In genomic region chr7:44969049-44969700, GRCh38 we compare ENCODE assay signal across 18 cellular contexts. TPM values are rescaled to one million over a fixed set of nuclear protein-coding genes. Genes with fewer than 3 reads are reported as not detected.
DNase-seq lines count a peak whose midpoint lies in the region; ATAC-seq and TF ChIP-seq lines count a peak whose summit lies in the region.
"Had no signal": no experiment of that assay in that cellular context is flagged by ENCODE, and none has a peak within 500 bp of the region (broad histone marks: within the 10 kb centered on the region; RNA-seq: fewer than 3 reads in every experiment).

No MANE protein-coding gene starts in this region.

- no peaks in the 10 kb centered on the region for H3K27me3 Mint-ChIP-seq in activated T-cell treated with anti-CD3 and anti-CD28 coated beads, Interleukin-2, amount 50 U/mL, for 24 hours
- H3K27me3 Mint-ChIP-seq in activated T-cell treated with anti-CD3 and anti-CD28 coated beads, Interleukin-2, amount 50 U/mL, for 72 hours (ENCODE audit: low read depth): no peaks in the 10 kb centered on the region
- H3K27me3 Mint-ChIP-seq in stimulated activated naive CD8-positive, alpha-beta T cell treated with anti-CD3 and anti-CD28 coated beads, Interleukin-15, Interleukin-2, amounts not matched to agents 100 ng/mL and 50 ng/mL, for 24 hours: no peaks in the 10 kb centered on the region
- H3K27me3 Mint-ChIP-seq: activated CD4-positive, alpha-beta T cell treated with anti-CD3 and anti-CD28 coated beads, Interleukin-2, amount 10 ng/mL, durations not matched to agents 24 days and 14 days; type B pancreatic cell had no signal

- H3K4me3 ChIP-seq in coronary artery: no peak overlapping the region
- H3K4me3 ChIP-seq: left lung, psoas muscle, SK-N-MC had no signal

- peaks cover 26% of the 10 kb centered on the region for H3K4me1 Mint-ChIP-seq in activated T-cell treated with anti-CD3 and anti-CD28 coated beads, Interleukin-2, amount 50 U/mL, for 24 hours (ENCODE audit: low read depth)
- peaks cover 31% of the 10 kb centered on the region for H3K4me1 Mint-ChIP-seq in activated T-cell treated with anti-CD3 and anti-CD28 coated beads, Interleukin-2, amount 50 U/mL, for 72 hours (ENCODE audit: low read depth)
- H3K4me1 Mint-ChIP-seq in stimulated activated naive CD8-positive, alpha-beta T cell treated with anti-CD3 and anti-CD28 coated beads, Interleukin-15, Interleukin-2, amounts not matched to agents 100 ng/mL and 50 ng/mL, for 24 hours (ENCODE audit: low read depth): peaks cover 31% of the 10 kb centered on the region

- peak overlapping the region; percentile 71 for H3K27ac Mint-ChIP-seq in activated T-cell treated with anti-CD3 and anti-CD28 coated beads, Interleukin-2, amount 50 U/mL, for 24 hours
- no peak overlapping the region for H3K27ac Mint-ChIP-seq in activated T-cell treated with anti-CD3 and anti-CD28 coated beads, Interleukin-2, amount 50 U/mL, for 72 hours
- peak overlapping the region; percentile 8 for H3K27ac Mint-ChIP-seq in stimulated activated naive CD8-positive, alpha-beta T cell treated with anti-CD3 and anti-CD28 coated beads, Interleukin-15, Interleukin-2, amounts not matched to agents 100 ng/mL and 50 ng/mL, for 24 hours
- H3K27ac Mint-ChIP-seq: activated CD4-positive, alpha-beta T cell treated with anti-CD3 and anti-CD28 coated beads, Interleukin-2, amount 10 ng/mL, durations not matched to agents 24 days and 14 days; type B pancreatic cell had no signal

- H3K36me3 Mint-ChIP-seq in activated T-cell treated with anti-CD3 and anti-CD28 coated beads, Interleukin-2, amount 50 U/mL, for 24 hours (ENCODE audit: low read depth): peaks cover 99% of the 10 kb centered on the region
- H3K36me3 Mint-ChIP-seq in activated T-cell treated with anti-CD3 and anti-CD28 coated beads, Interleukin-2, amount 50 U/mL, for 72 hours (ENCODE audit: insufficient read depth in 2 of 2): peaks cover 16 to 35% of the 10 kb centered on the region in 2 donors
- H3K36me3 Mint-ChIP-seq in stimulated activated naive CD8-positive, alpha-beta T cell treated with anti-CD3 and anti-CD28 coated beads, Interleukin-15, Interleukin-2, amounts not matched to agents 100 ng/mL and 50 ng/mL, for 24 hours (ENCODE audit: low read depth): peaks cover 83% of the 10 kb centered on the region
- H3K36me3 Mint-ChIP-seq: type B pancreatic cell had no signal

- DNase-seq in activated T-cell treated with anti-CD3 and anti-CD28 coated beads, Interleukin-2, amount 50 U/mL, for 24 hours: no peak
- DNase-seq in activated T-cell treated with anti-CD3 and anti-CD28 coated beads, Interleukin-2, amount 50 U/mL, for 72 hours: no peak
- peak; percentile 53 for DNase-seq in coronary artery (ENCODE audit: low spot score)
- DNase-seq in GM03348 (ENCODE audit: low spot score): no peak
- no peak for DNase-seq in GM19238 (ENCODE audit: insufficient read length, low spot score)
- DNase-seq: activated CD4-positive, alpha-beta T cell treated with anti-CD3 and anti-CD28 coated beads, Interleukin-2, amount 10 ng/mL, durations not matched to agents 24 days and 14 days; GF-D8; KBM-7; mesenchymal stem cell; nucleus accumbens had no signal

- H3K4me3 Mint-ChIP-seq in activated T-cell treated with anti-CD3 and anti-CD28 coated beads, Interleukin-2, amount 50 U/mL, for 24 hours: no peak overlapping the region
- no peak overlapping the region for H3K4me3 Mint-ChIP-seq in activated T-cell treated with anti-CD3 and anti-CD28 coated beads, Interleukin-2, amount 50 U/mL, for 72 hours
- H3K4me3 Mint-ChIP-seq in stimulated activated naive CD8-positive, alpha-beta T cell treated with anti-CD3 and anti-CD28 coated beads, Interleukin-15, Interleukin-2, amounts not matched to agents 100 ng/mL and 50 ng/mL, for 24 hours: no peak overlapping the region
- H3K4me3 Mint-ChIP-seq: activated CD4-positive, alpha-beta T cell treated with anti-CD3 and anti-CD28 coated beads, Interleukin-2, amount 10 ng/mL, durations not matched to agents 24 days and 14 days; type B pancreatic cell had no signal

- no peak for ATAC-seq in activated T-cell treated with anti-CD3 and anti-CD28 coated beads, Interleukin-2, amount 50 U/mL, for 72 hours (replicated peaks in 1 of 2)
- ATAC-seq: left lung, psoas muscle had no signal

- H3K9me3 Mint-ChIP-seq in activated T-cell treated with anti-CD3 and anti-CD28 coated beads, Interleukin-2, amount 50 U/mL, for 24 hours: no peaks in the 10 kb centered on the region
- H3K9me3 Mint-ChIP-seq in activated T-cell treated with anti-CD3 and anti-CD28 coated beads, Interleukin-2, amount 50 U/mL, for 72 hours: no peaks in the 10 kb centered on the region
- no peaks in the 10 kb centered on the region for H3K9me3 Mint-ChIP-seq in stimulated activated naive CD8-positive, alpha-beta T cell treated with anti-CD3 and anti-CD28 coated beads, Interleukin-15, Interleukin-2, amounts not matched to agents 100 ng/mL and 50 ng/mL, for 24 hours
- H3K9me3 Mint-ChIP-seq: activated CD4-positive, alpha-beta T cell treated with anti-CD3 and anti-CD28 coated beads, Interleukin-2, amount 10 ng/mL, durations not matched to agents 24 days and 14 days; type B pancreatic cell had no signal

- TF ChIP-seq CTCF in coronary artery (IDR thresholded peaks at IDR 0.05): no peak

- no peak overlapping the region for H3K27ac ChIP-seq in coronary artery
- H3K27ac ChIP-seq: C4-2B, left lung, psoas muscle, RWPE1, SK-N-MC had no signal

- TF ChIP-seq POLR2A in GM15510 (IDR thresholded peaks at IDR 0.05; ENCODE audit: borderline replicate concordance, extremely low read depth, insufficient read length): peak; percentile 12

RNA-seq across cellular contexts. Expression of gene MYO1G, which starts 9.6 kb away (rescaled TPM):
- total RNA-seq in activated T-cell treated with anti-CD3 and anti-CD28 coated beads, Interleukin-2, amount 50 U/mL, for 72 hours: 100 to 1,000 TPM; 595 to 606 TPM

RNA-seq across cellular contexts. Expression of gene CCM2, which starts 30.8 kb away (rescaled TPM):
- total RNA-seq in activated T-cell treated with anti-CD3 and anti-CD28 coated beads, Interleukin-2, amount 50 U/mL, for 72 hours: 100 to 1,000 TPM in 1 of 2 donors, 10 to 100 TPM in 1; 94.2 to 109 TPM
